8 cellular contexts compared by ENCODE assay signal in the genomic region with DNA sequence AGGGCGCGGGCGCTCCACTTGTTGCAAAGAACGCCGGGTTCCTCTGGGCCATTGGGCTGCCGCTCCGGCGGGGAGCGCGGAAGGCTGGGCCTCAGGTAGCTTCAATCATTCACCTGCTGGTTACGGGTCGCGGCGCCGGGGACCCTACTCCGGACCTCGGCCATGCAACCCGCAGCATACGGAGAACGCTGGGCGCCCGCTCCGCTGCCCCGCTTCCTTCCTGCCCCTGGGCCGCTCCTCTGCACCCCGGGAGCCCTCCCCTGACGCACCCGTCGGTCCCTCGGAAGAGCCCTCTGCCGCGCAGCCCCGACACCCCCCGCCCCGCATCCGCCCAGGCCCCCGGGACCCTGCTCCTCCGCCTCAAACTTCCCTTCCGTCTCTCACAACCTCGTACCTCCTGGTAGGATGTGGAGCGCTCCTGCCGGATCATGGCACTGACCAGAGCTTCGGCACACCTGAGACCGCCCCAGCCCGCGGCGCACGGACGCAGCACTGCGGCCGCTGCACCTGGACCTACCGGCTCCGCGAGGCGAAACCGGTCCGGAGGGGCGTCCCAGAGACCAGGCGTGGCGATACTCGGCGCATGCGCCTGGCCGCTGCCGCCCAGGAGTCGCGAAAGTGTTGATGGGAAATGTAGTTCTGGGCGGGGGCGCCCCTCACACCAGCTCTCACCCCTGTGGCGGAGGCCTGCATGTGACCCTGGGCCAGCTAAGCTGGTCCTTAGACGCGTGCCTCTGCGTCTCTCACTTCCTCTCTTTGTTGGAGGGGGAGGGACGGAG. TPM values are rescaled to one million over a fixed set of nuclear protein-coding genes. Genes with fewer than 3 reads are reported as not detected.
DNase-seq lines count a peak whose midpoint lies in the region; ATAC-seq and TF ChIP-seq lines count a peak whose summit lies in the region.

TSS of gene PACC1 (minus strand) at position 559 of the 779 bp plus-strand sequence. CDS start at position 430, 129 bp downstream.

- BruUV-seq in Panc1 (replicated peaks; lab: Mats Ljungman, UMichigan), result no TSS peak

- H3K4me1 Mint-ChIP-seq in activated T-cell treated with anti-CD3 and anti-CD28 coated beads, Interleukin-2, amount 50 U/mL, for 4 hours (ENCODE audit: low read depth), result peaks cover 23% of the 10 kb centered on the region

- intact Hi-C loops in Panc1 (cut with micrococcal nuclease; ENCODE audit: unreplicated experiment) (no loop called here), esophagus squamous epithelium (cut with DNase I) (no loop called here)

- DNase-seq in DMS53 treated with DMSO at 0.1 percent for 48 hours (lab: John Stamatoyannopoulos, UW; ENCODE audit: unreplicated experiment) (peak; percentile 92), Panc1 (ENCODE audit: low read depth, low spot score) (peak; percentile 25), esophagus squamous epithelium (lab: John Stamatoyannopoulos, UW) (peak; percentile 63), myocyte (ENCODE audit: low read depth) (peak; percentile 87)
- DNase-seq in activated T-cell treated with anti-CD3 and anti-CD28 coated beads, Interleukin-2, amount 50 U/mL, for 4 hours, result peak; percentile 80
- peak; percentile 87 to 90 for DNase-seq in stimulated activated CD8-positive, alpha-beta memory T cell treated with anti-CD3 and anti-CD28 coated beads, Interleukin-7, amount 100 ng/mL, for 48 hours (ENCODE audit: extremely low read depth in 1 of 2, low read depth in 1 of 2)

- no peak for TF ChIP-seq EP300 in Ishikawa (IDR thresholded peaks at IDR 0.05; ENCODE audit: borderline replicate concordance)

- no peak for TF ChIP-seq RAD21 in Ishikawa (IDR thresholded peaks at IDR 0.05; ENCODE audit: low read depth)

- H3K27ac ChIP-seq in Panc1 (ENCODE audit: low read length) (peak within 1 kb of the TSS; percentile 82), esophagus squamous epithelium (peak within 1 kb of the TSS; percentile 77 to 81 (median 80))

- no peak for TF ChIP-seq CTCF in Panc1 (IDR thresholded peaks at IDR 0.05)
- TF ChIP-seq CTCF in esophagus squamous epithelium (IDR thresholded peaks at IDR 0.05), result peak in 2 of 6 experiments; percentile 3 to 50

- H3K4me3 ChIP-seq in Panc1 (ENCODE audit: low read depth in 2 of 2, low read length in 2 of 2), result peak within 1 kb of the TSS; percentile 67
- peak within 1 kb of the TSS; percentile 71 to 98 (median 86) for H3K4me3 ChIP-seq in esophagus squamous epithelium

- no peaks in the 10 kb centered on the region for H3K27me3 ChIP-seq in Panc1 (ENCODE audit: control insufficient read depth, insufficient read depth, low read length)
- H3K27me3 ChIP-seq in esophagus squamous epithelium, result no peaks in the 10 kb centered on the region

- peaks cover 10% of the 10 kb centered on the region for H3K36me3 Mint-ChIP-seq in activated T-cell treated with anti-CD3 and anti-CD28 coated beads, Interleukin-2, amount 50 U/mL, for 4 hours (ENCODE audit: insufficient read depth)

- no peaks in the 10 kb centered on the region for H3K9me3 Mint-ChIP-seq in activated T-cell treated with anti-CD3 and anti-CD28 coated beads, Interleukin-2, amount 50 U/mL, for 4 hours

- H3K9me3 ChIP-seq in Panc1 (ENCODE audit: control insufficient read depth, insufficient read depth, low read depth, low read length) (no peaks in the 10 kb centered on the region), esophagus squamous epithelium (no peaks in the 10 kb centered on the region)

- H3K27me3 Mint-ChIP-seq in activated T-cell treated with anti-CD3 and anti-CD28 coated beads, Interleukin-2, amount 50 U/mL, for 4 hours (ENCODE audit: low read depth), result no peaks in the 10 kb centered on the region

- 2% methylated on average over 9 to 10 of the region's 74 CpGs for WGBS in esophagus squamous epithelium, 2 donors

- CTCF ChIA-PET in Panc1 (lab: Charles Lee), result no interaction called here

- POLR2A ChIA-PET in Panc1 (lab: Charles Lee), result no interaction called here

- TF ChIP-seq POLR2A in esophagus squamous epithelium (IDR thresholded peaks at IDR 0.05), result peak in 3 of 4 donors; percentile 16 to 73 (median 26)

- in situ Hi-C loops in Panc1 (cut with HindIII; ENCODE audit: low pct_unique_long_range_greater_than_20kb, low sequenced_read_pairs), result no loop called here

- ATAC-seq in GM21576 (IDR thresholded peaks at IDR 0.05; ENCODE audit: unreplicated experiment) (peak; percentile 97), Panc1 (peak; percentile 98)
- peak; percentile 95 to 97 for ATAC-seq in activated T-cell treated with anti-CD3 and anti-CD28 coated beads, Interleukin-2, amount 50 U/mL, for 4 hours

- H3K4me3 Mint-ChIP-seq in activated T-cell treated with anti-CD3 and anti-CD28 coated beads, Interleukin-2, amount 50 U/mL, for 4 hours, result peak within 1 kb of the TSS; percentile 99

- H3K36me3 ChIP-seq in Panc1 (ENCODE audit: control insufficient read depth, insufficient read depth, low read length) (no peaks in the 10 kb centered on the region; the same call in 1 of the 2 replicates), esophagus squamous epithelium (peaks cover 0 to 23% (median 7%) of the 10 kb centered on the region in 3 donors)

- H3K4me1 ChIP-seq in Panc1 (ENCODE audit: control insufficient read depth, insufficient read depth, low read length) (peaks cover 12% of the 10 kb centered on the region), esophagus squamous epithelium (peaks cover 6 to 23% (median 9%) of the 10 kb centered on the region in 3 donors)

TF ChIP-seq in Ishikawa, 13 proteins besides CTCF, POLR2A, EP300 and RAD21:
- TF ChIP-seq MAX (IDR thresholded peaks at IDR 0.05), result peak; percentile 81
- peak; percentile 76; the same call in 1 of the 2 replicates for TF ChIP-seq ZBTB7A (IDR thresholded peaks at IDR 0.05; ENCODE audit: low read depth)
- TF ChIP-seq NFIC (IDR thresholded peaks at IDR 0.05), result no peak
- no peak; the same call in 1 of the 2 replicates for TF ChIP-seq TCF12 (IDR thresholded peaks at IDR 0.05; ENCODE audit: low read depth)
- TF ChIP-seq TAF1 (IDR thresholded peaks at IDR 0.05; ENCODE audit: low read depth), result peak; percentile 91
- peak; percentile 50; the same call in 1 of the 2 replicates for TF ChIP-seq YY1 (IDR thresholded peaks at IDR 0.05; ENCODE audit: low read depth)
- no peak for TF ChIP-seq CREB1 (IDR thresholded peaks at IDR 0.05; ENCODE audit: low read depth)
- TF ChIP-seq, protein P1, sequence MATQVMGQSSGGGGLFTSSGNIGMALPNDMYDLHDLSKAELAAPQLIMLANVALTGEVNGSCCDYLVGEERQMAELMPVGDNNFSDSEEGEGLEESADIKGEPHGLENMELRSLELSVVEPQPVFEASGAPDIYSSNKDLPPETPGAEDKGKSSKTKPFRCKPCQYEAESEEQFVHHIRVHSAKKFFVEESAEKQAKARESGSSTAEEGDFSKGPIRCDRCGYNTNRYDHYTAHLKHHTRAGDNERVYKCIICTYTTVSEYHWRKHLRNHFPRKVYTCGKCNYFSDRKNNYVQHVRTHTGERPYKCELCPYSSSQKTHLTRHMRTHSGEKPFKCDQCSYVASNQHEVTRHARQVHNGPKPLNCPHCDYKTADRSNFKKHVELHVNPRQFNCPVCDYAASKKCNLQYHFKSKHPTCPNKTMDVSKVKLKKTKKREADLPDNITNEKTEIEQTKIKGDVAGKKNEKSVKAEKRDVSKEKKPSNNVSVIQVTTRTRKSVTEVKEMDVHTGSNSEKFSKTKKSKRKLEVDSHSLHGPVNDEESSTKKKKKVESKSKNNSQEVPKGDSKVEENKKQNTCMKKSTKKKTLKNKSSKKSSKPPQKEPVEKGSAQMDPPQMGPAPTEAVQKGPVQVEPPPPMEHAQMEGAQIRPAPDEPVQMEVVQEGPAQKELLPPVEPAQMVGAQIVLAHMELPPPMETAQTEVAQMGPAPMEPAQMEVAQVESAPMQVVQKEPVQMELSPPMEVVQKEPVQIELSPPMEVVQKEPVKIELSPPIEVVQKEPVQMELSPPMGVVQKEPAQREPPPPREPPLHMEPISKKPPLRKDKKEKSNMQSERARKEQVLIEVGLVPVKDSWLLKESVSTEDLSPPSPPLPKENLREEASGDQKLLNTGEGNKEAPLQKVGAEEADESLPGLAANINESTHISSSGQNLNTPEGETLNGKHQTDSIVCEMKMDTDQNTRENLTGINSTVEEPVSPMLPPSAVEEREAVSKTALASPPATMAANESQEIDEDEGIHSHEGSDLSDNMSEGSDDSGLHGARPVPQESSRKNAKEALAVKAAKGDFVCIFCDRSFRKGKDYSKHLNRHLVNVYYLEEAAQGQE (IDR thresholded peaks at IDR 0.05; ENCODE audit: low read depth), result no peak
- TF ChIP-seq, protein P2, sequence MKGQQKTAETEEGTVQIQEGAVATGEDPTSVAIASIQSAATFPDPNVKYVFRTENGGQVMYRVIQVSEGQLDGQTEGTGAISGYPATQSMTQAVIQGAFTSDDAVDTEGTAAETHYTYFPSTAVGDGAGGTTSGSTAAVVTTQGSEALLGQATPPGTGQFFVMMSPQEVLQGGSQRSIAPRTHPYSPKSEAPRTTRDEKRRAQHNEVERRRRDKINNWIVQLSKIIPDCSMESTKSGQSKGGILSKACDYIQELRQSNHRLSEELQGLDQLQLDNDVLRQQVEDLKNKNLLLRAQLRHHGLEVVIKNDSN (IDR thresholded peaks at IDR 0.05), result peak; percentile 69
- peak; percentile 30; the same call in 1 of the 2 replicates for TF ChIP-seq TEAD4 (IDR thresholded peaks at IDR 0.05)
- TF ChIP-seq EGR1 (IDR thresholded peaks at IDR 0.05), result no peak
- no peak for TF ChIP-seq CEBPB (IDR thresholded peaks at IDR 0.05)
- TF ChIP-seq FOXM1 (IDR thresholded peaks at IDR 0.05; ENCODE audit: borderline replicate concordance, low read depth), result no peak
TF ChIP-seq in Ishikawa: peak in this region for 6.

RNA-seq across cellular contexts. Expression of gene PACC1, which starts in this region (rescaled TPM):
- total RNA-seq in Panc1 (2021; ENCODE audit: unreplicated experiment) (11.5 TPM), esophagus squamous epithelium (1 to 10 TPM; 5.0 to 7.6 (median 6.3) TPM), myocyte (5.3 and 6.8 TPM in 2 replicates)
- 15.2 TPM for polyA plus RNA-seq in Panc1 (2012; ENCODE audit: insufficient read length)
- total RNA-seq in activated T-cell treated with anti-CD3 and anti-CD28 coated beads, Interleukin-2, amount 50 U/mL, for 4 hours, result 10 to 100 TPM; 13.2 to 16.4 (median 14.9) TPM
- 10.1 TPM for polyA plus RNA-seq in myocyte (2012)

Comparison
In these comparisons a context has a peak if more than half of its experiments do, and no peak if none do; other contexts are left out.
1. Peak in every context shown above with its lines: DNase-seq, ATAC-seq, H3K4me3 ChIP-seq and H3K27ac ChIP-seq.
2. DNase-seq: peak in every context shown above with its lines; median percentile 92 in DMS53 treated with DMSO at 0.1 percent for 48 hours; 88 in stimulated activated CD8-positive, alpha-beta memory T cell treated with anti-CD3 and anti-CD28 coated beads, Interleukin-7, amount 100 ng/mL, for 48 hours; 87 in myocyte; 80 in activated T-cell treated with anti-CD3 and anti-CD28 coated beads, Interleukin-2, amount 50 U/mL, for 4 hours; 63 in esophagus squamous epithelium; 25 in Panc1.